In genomic region chr2:36438454-36438977, GRCh38 we compare ENCODE assay signal across 12 cellular contexts.
DNase-seq lines count a peak whose midpoint lies in the region; ATAC-seq, FAIRE-seq and TF ChIP-seq lines count a peak whose summit lies in the region.
"Had no signal": no experiment of that assay in that cellular context is flagged by ENCODE, and none has a peak within 500 bp of the region (broad histone marks: within the 10 kb centered on the region; RNA-seq: fewer than 3 reads in every experiment).

No MANE protein-coding gene starts in this region.

- WGBS in HepG2 (ENCODE audit: low lambda C conversion rate), result 99% methylated on average over 3 of the region's 3 CpGs

- no peak for TF ChIP-seq EP300 in HepG2 (IDR thresholded peaks at IDR 0.05; ENCODE audit: low read depth in 2 of 2, low read length in 2 of 2)
- TF ChIP-seq EP300 in HepG2 (CRISPR knock-in tag; IDR thresholded peaks at IDR 0.05; ENCODE audit: borderline replicate concordance), result no peak

- no peaks in the 10 kb centered on the region for H3K9me3 Mint-ChIP-seq in neural progenitor cell
- H3K9me3 Mint-ChIP-seq in natural killer cell treated with Interleukin-12 subunit alpha and Interleukin-12 subunit beta and Interleukin-15 and Interleukin-18, amount 100 ng/mL, for 72 hours, result no peaks in the 10 kb centered on the region
- H3K9me3 Mint-ChIP-seq in effector memory CD8-positive, alpha-beta T cell, result no peaks in the 10 kb centered on the region

- BruUV-seq in HepG2 (replicated peaks; lab: Mats Ljungman, UMichigan), result no TSS peak

- H3K27ac ChIP-seq in HepG2 (ENCODE audit: extremely low read length, insufficient read depth, low read length), result no peak overlapping the region
- H3K27ac ChIP-seq in neural progenitor cell, result no peak overlapping the region

- in situ Hi-C loops in HepG2 (cut with HindIII; ENCODE audit: extremely low pct_ligation_motif_present, low pct_unique_long_range_greater_than_20kb), result no loop called here

- no peaks in the 10 kb centered on the region for H3K4me1 Mint-ChIP-seq in neural progenitor cell
- peaks cover 13 to 24% of the 10 kb centered on the region in 2 donors for H3K4me1 Mint-ChIP-seq in natural killer cell treated with Interleukin-12 subunit alpha and Interleukin-12 subunit beta and Interleukin-15 and Interleukin-18, amount 100 ng/mL, for 72 hours (ENCODE audit: low read depth in 2 of 2)
- peaks cover 2 to 9% of the 10 kb centered on the region in 2 donors for H3K4me1 Mint-ChIP-seq in effector memory CD8-positive, alpha-beta T cell (ENCODE audit: low read depth in 2 of 2)

- no peaks in the 10 kb centered on the region for H3F3A ChIP-seq in neural progenitor cell (ENCODE audit: low read depth)

- H3K27me3 Mint-ChIP-seq in neural progenitor cell (ENCODE audit: insufficient read depth, low read depth), result no peaks in the 10 kb centered on the region
- no peaks in the 10 kb centered on the region for H3K27me3 Mint-ChIP-seq in natural killer cell treated with Interleukin-12 subunit alpha and Interleukin-12 subunit beta and Interleukin-15 and Interleukin-18, amount 100 ng/mL, for 72 hours
- H3K27me3 Mint-ChIP-seq in effector memory CD8-positive, alpha-beta T cell, result no peaks in the 10 kb centered on the region

- H2AFZ ChIP-seq in HepG2 (ENCODE audit: low read length) (no peak overlapping the region), neural progenitor cell (replicated peaks) (no peak overlapping the region)

- peak; percentile 70 for FAIRE-seq in bronchial epithelial cell (lab: Jason Lieb, UNC)
- FAIRE-seq in HepG2 (lab: Jason Lieb, UNC), result no peak

- no peak for TF ChIP-seq CTCF in bronchial epithelial cell (IDR thresholded peaks at IDR 0.05; ENCODE audit: insufficient read depth, low read length, severe bottlenecking)
- no peak for TF ChIP-seq CTCF in HepG2 (CRISPR knock-in tag; IDR thresholded peaks at IDR 0.05)
- TF ChIP-seq CTCF in neural progenitor cell (IDR thresholded peaks at IDR 0.05), result no peak

- no peak overlapping the region for H3K9ac ChIP-seq in HepG2 (ENCODE audit: insufficient read depth, low read depth, low read length)
- H3K9ac ChIP-seq in neural progenitor cell, result no peak overlapping the region

- no peak for TF ChIP-seq RAD21 in HepG2 (CRISPR knock-in tag; IDR thresholded peaks at IDR 0.05)

- DNase-seq in A172 (ENCODE audit: low spot score) (peak; percentile 95), HPDE6-E6E7 (ENCODE audit: extremely low spot score) (peak; percentile 93), bronchial epithelial cell (ENCODE audit: low read depth) (peak; percentile 93), HepG2 (ENCODE audit: low spot score) (no peak), neural progenitor cell (ENCODE audit: low spot score) (no peak), NCI-H446 (lab: John Stamatoyannopoulos, UW) (no peak)
- no peak for DNase-seq in natural killer cell treated with Interleukin-12 subunit alpha and Interleukin-12 subunit beta and Interleukin-15 and Interleukin-18, amount 100 ng/mL, for 72 hours (ENCODE audit: low spot score)
- DNase-seq in effector memory CD8-positive, alpha-beta T cell, result no peak
- DNase-seq: adrenal gland, substantia nigra had no signal

- CTCF ChIA-PET in HepG2 (lab: Yijun Ruan, JAX; ENCODE audit: low intra/inter-chr PET ratio, low total read pairs), result no interaction called here

- H3K4me1 ChIP-seq in HepG2 (ENCODE audit: insufficient read depth, low read length) (peaks cover 5% of the 10 kb centered on the region), neural progenitor cell (peaks cover 2% of the 10 kb centered on the region)

- H3K27me3 ChIP-seq in bronchial epithelial cell (ENCODE audit: control insufficient read depth, insufficient read depth, low read length) (no peaks in the 10 kb centered on the region), HepG2 (ENCODE audit: control insufficient read depth in 1 of 2, insufficient read depth in 2 of 2, low read length in 2 of 2) (no peaks in the 10 kb centered on the region), neural progenitor cell (no peaks in the 10 kb centered on the region)
- H3K27me3 ChIP-seq: adrenal gland had no signal

- H3K36me3 ChIP-seq in bronchial epithelial cell (ENCODE audit: control insufficient read depth, insufficient read depth, low read length), result peaks cover 15% of the 10 kb centered on the region
- H3K36me3 ChIP-seq in HepG2 (replicated peaks in 1 of 2; ENCODE audit: control insufficient read depth in 1 of 2, insufficient read depth in 2 of 2, low read length in 2 of 2), result peaks cover 21 to 41% of the 10 kb centered on the region in 2 experiments
- no peaks in the 10 kb centered on the region for H3K36me3 ChIP-seq in neural progenitor cell

- H3K9me3 ChIP-seq in HepG2 (ENCODE audit: low read length) (no peaks in the 10 kb centered on the region), neural progenitor cell (ENCODE audit: low read depth) (no peaks in the 10 kb centered on the region)
- H3K9me3 ChIP-seq: adrenal gland, HAP-1 had no signal

- H4K20me1 ChIP-seq in HepG2 (ENCODE audit: insufficient read depth, low read length) (peaks cover 25% of the 10 kb centered on the region), neural progenitor cell (ENCODE audit: low read depth) (no peaks in the 10 kb centered on the region)

- H3K36me3 Mint-ChIP-seq in neural progenitor cell, result peaks cover 21% of the 10 kb centered on the region
- no peaks in the 10 kb centered on the region for H3K36me3 Mint-ChIP-seq in natural killer cell treated with Interleukin-12 subunit alpha and Interleukin-12 subunit beta and Interleukin-15 and Interleukin-18, amount 100 ng/mL, for 72 hours
- H3K36me3 Mint-ChIP-seq in effector memory CD8-positive, alpha-beta T cell (ENCODE audit: insufficient read depth), result no peaks in the 10 kb centered on the region

- H3K79me2 ChIP-seq in HepG2 (ENCODE audit: insufficient read depth, low read length), result peaks cover 27% of the 10 kb centered on the region
- H3K79me2 ChIP-seq in neural progenitor cell (ENCODE audit: low read depth), result no peaks in the 10 kb centered on the region

- intact Hi-C loops in HepG2 (cut with micrococcal nuclease; ENCODE audit: unreplicated experiment), result no loop called here

- no peak for ATAC-seq in HepG2
- no peak for ATAC-seq in natural killer cell treated with Interleukin-12 subunit alpha and Interleukin-12 subunit beta and Interleukin-15 and Interleukin-18, amount 100 ng/mL, for 72 hours
- no peak for ATAC-seq in effector memory CD8-positive, alpha-beta T cell (replicated peaks)
- ATAC-seq: activated CD4-positive, CD25-positive, alpha-beta regulatory T cell treated with anti-CD3 and anti-CD28 coated beads, Interleukin-2, amount 50 U/mL, for 24 hours had no signal

- H3K27ac Mint-ChIP-seq in neural progenitor cell, result no peak overlapping the region
- no peak overlapping the region for H3K27ac Mint-ChIP-seq in natural killer cell treated with Interleukin-12 subunit alpha and Interleukin-12 subunit beta and Interleukin-15 and Interleukin-18, amount 100 ng/mL, for 72 hours
- no peak overlapping the region for H3K27ac Mint-ChIP-seq in effector memory CD8-positive, alpha-beta T cell

- POLR2A ChIA-PET in HepG2 (lab: Yijun Ruan, JAX), result no interaction called here

- TF ChIP-seq POLR2A in HepG2 (IDR thresholded peaks at IDR 0.05; ENCODE audit: insufficient read depth in 1 of 2, low read depth in 2 of 2, low read length in 2 of 2), result no peak

- no peak overlapping the region for H3K4me2 ChIP-seq in HepG2 (ENCODE audit: low read depth, low read length)
- H3K4me2 ChIP-seq in neural progenitor cell, result no peak overlapping the region

- H3K4me3 ChIP-seq in bronchial epithelial cell (ENCODE audit: low read depth, low read length) (no peak overlapping the region), HepG2 (replicated peaks in 1 of 3; ENCODE audit: insufficient read depth in 1 of 3, low read depth in 2 of 3, low read length in 3 of 3) (no peak overlapping the region), neural progenitor cell (no peak overlapping the region)
- H3K4me3 ChIP-seq: adrenal gland, HAP-1 had no signal

- H3K4me3 Mint-ChIP-seq in neural progenitor cell, result no peak overlapping the region
- no peak overlapping the region for H3K4me3 Mint-ChIP-seq in natural killer cell treated with Interleukin-12 subunit alpha and Interleukin-12 subunit beta and Interleukin-15 and Interleukin-18, amount 100 ng/mL, for 72 hours
- H3K4me3 Mint-ChIP-seq in effector memory CD8-positive, alpha-beta T cell, result no peak overlapping the region

TF ChIP-seq in HepG2, 621 proteins besides CTCF, POLR2A, EP300 and RAD21:
- TF ChIP-seq ZNF34 (CRISPR knock-in tag; IDR thresholded peaks at IDR 0.05; ENCODE audit: borderline replicate concordance) (no peak), ZNF629 (CRISPR knock-in tag; conservative IDR thresholded peaks at IDR 0.05) (peak; percentile 82)

Comparison
In these comparisons a context has a peak if more than half of its experiments do, and no peak if none do; other contexts are left out.
1. DNase-seq: peak in A172 (single experiment), HPDE6-E6E7 (single experiment) and bronchial epithelial cell (single experiment); none in HepG2 (single experiment), neural progenitor cell (single experiment), natural killer cell treated with Interleukin-12 subunit alpha and Interleukin-12 subunit beta and Interleukin-15 and Interleukin-18, amount 100 ng/mL, for 72 hours (single experiment), NCI-H446 (0 of 2) and effector memory CD8-positive, alpha-beta T cell (0 of 3).